Comparison of ENCODE assay signal across 9 cellular contexts in the genomic region with DNA sequence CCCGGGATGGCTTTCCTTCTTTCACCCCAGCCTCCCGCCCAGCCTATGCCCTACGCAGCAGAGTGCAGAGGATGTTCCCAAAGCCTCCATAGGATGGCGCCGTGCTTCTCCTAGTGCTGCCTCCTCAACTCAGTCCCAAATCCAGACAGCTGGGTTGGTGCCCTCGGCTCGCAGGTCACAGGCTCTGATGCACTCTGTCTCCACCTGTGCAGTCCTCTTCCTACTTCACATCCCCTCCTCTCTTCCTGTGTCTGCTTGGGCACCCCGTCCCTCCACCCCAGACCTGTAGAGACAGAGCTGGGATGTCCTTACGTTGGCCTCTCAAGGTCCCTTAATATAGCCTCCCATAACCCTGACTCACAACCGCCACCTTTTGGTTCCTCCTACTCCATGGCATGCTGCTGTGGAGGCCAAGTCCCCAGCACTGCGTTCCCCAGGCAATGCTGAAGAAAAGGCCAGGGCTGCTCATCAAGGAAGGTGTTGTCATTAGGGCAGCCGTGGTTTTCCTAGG.
DNase-seq lines count a peak whose midpoint lies in the region; ATAC-seq and TF ChIP-seq lines count a peak whose summit lies in the region.
"Had no signal": no experiment of that assay in that cellular context is flagged by ENCODE, and none has a peak within 500 bp of the region (broad histone marks: within the 10 kb centered on the region; RNA-seq: fewer than 3 reads in every experiment).

No MANE protein-coding gene starts in this region.

- peak; percentile 89 to 92 for TF ChIP-seq RAD21 in liver (IDR thresholded peaks at IDR 0.05)
- TF ChIP-seq RAD21 in SK-N-SH (IDR thresholded peaks at IDR 0.05; ENCODE audit: low read length): no peak

- CTCF ChIA-PET in SK-N-SH (lab: Yijun Ruan, JAX): interaction anchor here (0.6 to 1.0 kb wide), 2 partner anchors 316 to 593 kb away, joined by 3 read pairs; no protein-coding TSS in a partner anchor

- H3K27me3 ChIP-seq in liver (ENCODE audit: control insufficient read depth in 4 of 4, insufficient read depth in 4 of 4, low read length in 3 of 4) (no peaks in the 10 kb centered on the region), upper lobe of right lung (no peaks in the 10 kb centered on the region), SK-N-SH (ENCODE audit: insufficient read depth) (no peaks in the 10 kb centered on the region), dorsolateral prefrontal cortex (peaks cover 0 to 4% (median 0%) of the 10 kb centered on the region in 45 donors)
- H3K27me3 ChIP-seq: SJCRH30 had no signal

- TF ChIP-seq EP300 in SK-N-SH (IDR thresholded peaks at IDR 0.05; ENCODE audit: borderline replicate concordance in 1 of 2, low read depth in 1 of 2, low read length in 1 of 2): no peak

- H3K27ac Mint-ChIP-seq in activated naive CD4-positive, alpha-beta T cell treated with anti-CD3 and anti-CD28 coated beads, Interleukin-2, amount 50 U/mL, for 72 hours: no peak overlapping the region

- H3K36me3 ChIP-seq in liver (ENCODE audit: control insufficient read depth in 4 of 4, insufficient read depth in 3 of 4, low read depth in 1 of 4, low read length in 3 of 4): no peaks in the 10 kb centered on the region
- H3K36me3 ChIP-seq in upper lobe of right lung: no peaks in the 10 kb centered on the region
- H3K36me3 ChIP-seq in SK-N-SH (replicated peaks in 1 of 2; ENCODE audit: control insufficient read depth in 1 of 2, insufficient read depth in 2 of 2, low read length in 1 of 2): no peaks in the 10 kb centered on the region
- H3K36me3 ChIP-seq: SJCRH30 had no signal

- POLR2A ChIA-PET in SK-N-SH (lab: Yijun Ruan, JAX): no interaction called here

- no peaks in the 10 kb centered on the region for H3K36me3 Mint-ChIP-seq in activated naive CD4-positive, alpha-beta T cell treated with anti-CD3 and anti-CD28 coated beads, Interleukin-2, amount 50 U/mL, for 72 hours

- H3F3A ChIP-seq in SK-N-SH (replicated peaks; ENCODE audit: insufficient read depth): no peaks in the 10 kb centered on the region

- ATAC-seq in activated naive CD4-positive, alpha-beta T cell treated with anti-CD3 and anti-CD28 coated beads, Interleukin-2, amount 50 U/mL, for 72 hours: peak; percentile 64 to 73
- peak; percentile 87 for ATAC-seq in upper lobe of right lung

- H2AFZ ChIP-seq in SK-N-SH (ENCODE audit: low read depth): no peak overlapping the region

- H3K27ac ChIP-seq in liver (ENCODE audit: low read depth in 1 of 2, low read length in 2 of 2) (no peak overlapping the region), upper lobe of right lung (no peak overlapping the region), SK-N-SH (ENCODE audit: low read depth in 2 of 2, low read length in 1 of 2) (no peak overlapping the region), dorsolateral prefrontal cortex (no peak overlapping the region)
- H3K27ac ChIP-seq: SJCRH30 had no signal

- intact Hi-C loops in upper lobe of right lung (cut with DNase I): no loop called here
- intact Hi-C loops in dorsolateral prefrontal cortex (cut with DNase I): loop anchor here (5.0 kb wide), 1 partner anchor 317 kb away; no protein-coding TSS in a partner anchor

- no peak overlapping the region for H3K4me2 ChIP-seq in SK-N-SH

- no peaks in the 10 kb centered on the region for H4K20me1 ChIP-seq in SK-N-SH (ENCODE audit: insufficient read depth)

- no peaks in the 10 kb centered on the region for H3K79me2 ChIP-seq in SK-N-SH (ENCODE audit: insufficient read depth)

- H3K4me1 ChIP-seq in liver (ENCODE audit: control insufficient read depth in 4 of 4, insufficient read depth in 4 of 4, low read length in 3 of 4): peaks cover 3 to 12% (median 9%) of the 10 kb centered on the region in 4 donors
- peaks cover 6% of the 10 kb centered on the region for H3K4me1 ChIP-seq in upper lobe of right lung
- H3K4me1 ChIP-seq in SK-N-SH (ENCODE audit: control insufficient read depth in 1 of 2, insufficient read depth in 2 of 2, low read depth in 1 of 2, low read length in 1 of 2): peaks cover 0 to 12% of the 10 kb centered on the region in 2 experiments; a peak in 2 of 4 replicates

- TF ChIP-seq CTCF in liver (IDR thresholded peaks at IDR 0.05; ENCODE audit: low read depth, low read length, missing input control) (peak; percentile 55), upper lobe of right lung (IDR thresholded peaks at IDR 0.05) (peak; percentile 32), SK-N-SH (IDR thresholded peaks at IDR 0.05) (no peak), dorsolateral prefrontal cortex (IDR thresholded peaks at IDR 0.05 in 54 of 56, conservative IDR thresholded peaks at IDR 0.05 in 2 of 56; ENCODE audit: low read depth in 1 of 56, partially characterized antibody in 56 of 56) (peak in 21 of 56 donors; percentile 5 to 38 (median 24))

- H3K9ac ChIP-seq in liver (ENCODE audit: low read depth in 1 of 2, low read length in 2 of 2) (no peak overlapping the region), SK-N-SH (no peak overlapping the region)

- WGBS in liver: 59% methylated on average over 12 of the region's 12 CpGs
- WGBS in SK-N-SH (ENCODE audit: low lambda C conversion rate): 50% methylated on average over 12 of the region's 12 CpGs

- H3K9me2 ChIP-seq in SK-N-SH: no peaks in the 10 kb centered on the region

- H3K9me3 Mint-ChIP-seq in activated naive CD4-positive, alpha-beta T cell treated with anti-CD3 and anti-CD28 coated beads, Interleukin-2, amount 50 U/mL, for 72 hours: no peaks in the 10 kb centered on the region

- peak; percentile 46 for DNase-seq in NCI-H748 (lab: John Stamatoyannopoulos, UW; ENCODE audit: unreplicated experiment)
- no peak for DNase-seq in NCI-H748 treated with DMSO at 0.1 percent for 48 hours (lab: John Stamatoyannopoulos, UW)
- DNase-seq in NCI-H1694 (lab: John Stamatoyannopoulos, UW): peak; percentile 12
- DNase-seq in activated naive CD4-positive, alpha-beta T cell treated with anti-CD3 and anti-CD28 coated beads, Interleukin-2, amount 50 U/mL, for 72 hours (ENCODE audit: low spot score in 2 of 2): peak in 1 of 2 donors; percentile 43
- DNase-seq in upper lobe of right lung: no peak
- DNase-seq in SK-N-SH: no peak
- DNase-seq in dorsolateral prefrontal cortex: no peak

- H3K9me3 ChIP-seq in liver (ENCODE audit: control insufficient read depth in 4 of 4, low read length in 3 of 4) (no peaks in the 10 kb centered on the region), upper lobe of right lung (no peaks in the 10 kb centered on the region), SK-N-SH (no peaks in the 10 kb centered on the region)
- H3K9me3 ChIP-seq: SJCRH30 had no signal

- no peak overlapping the region for H3K4me3 ChIP-seq in liver (ENCODE audit: low read depth in 1 of 3, low read length in 3 of 3)
- no peak overlapping the region for H3K4me3 ChIP-seq in upper lobe of right lung
- no peak overlapping the region for H3K4me3 ChIP-seq in SK-N-SH (ENCODE audit: low read depth in 2 of 2, low read length in 1 of 2)
- H3K4me3 ChIP-seq in dorsolateral prefrontal cortex: no peak overlapping the region
- H3K4me3 ChIP-seq: SJCRH30 had no signal

TF ChIP-seq in liver, 16 proteins besides CTCF, POLR2A, EP300 and RAD21:
- peak; percentile 52 to 83 for TF ChIP-seq RXRA (IDR thresholded peaks at IDR 0.05)
- peak in 1 of 2 donors; percentile 26 for TF ChIP-seq HNF4A (conservative IDR thresholded peaks at IDR 0.05)
- TF ChIP-seq FOXA1 (IDR thresholded peaks at IDR 0.05): no peak
- no peak for TF ChIP-seq JUND (IDR thresholded peaks at IDR 0.05)
TF ChIP-seq in liver: peak in this region for 2.

TF ChIP-seq in SK-N-SH, 30 proteins besides CTCF, POLR2A, EP300 and RAD21 (continues in another document):
- TF ChIP-seq IRF3 (IDR thresholded peaks at IDR 0.05; ENCODE audit: low read depth, low read length) (no peak), MXI1 (IDR thresholded peaks at IDR 0.05; ENCODE audit: low read depth, low read length) (no peak), FOXJ3 (CRISPR knock-in tag; IDR thresholded peaks at IDR 0.05) (no peak), FOSL2 (IDR thresholded peaks at IDR 0.05; ENCODE audit: borderline replicate concordance, low read depth) (no peak), TCF12 (IDR thresholded peaks at IDR 0.05) (no peak), YY1 (IDR thresholded peaks at IDR 0.05; ENCODE audit: low read depth) (no peak), SMC3 (IDR thresholded peaks at IDR 0.05; ENCODE audit: low read depth, low read length) (no peak), RCOR1 (IDR thresholded peaks at IDR 0.05; ENCODE audit: low read length) (no peak)
- TF ChIP-seq, protein P1, sequence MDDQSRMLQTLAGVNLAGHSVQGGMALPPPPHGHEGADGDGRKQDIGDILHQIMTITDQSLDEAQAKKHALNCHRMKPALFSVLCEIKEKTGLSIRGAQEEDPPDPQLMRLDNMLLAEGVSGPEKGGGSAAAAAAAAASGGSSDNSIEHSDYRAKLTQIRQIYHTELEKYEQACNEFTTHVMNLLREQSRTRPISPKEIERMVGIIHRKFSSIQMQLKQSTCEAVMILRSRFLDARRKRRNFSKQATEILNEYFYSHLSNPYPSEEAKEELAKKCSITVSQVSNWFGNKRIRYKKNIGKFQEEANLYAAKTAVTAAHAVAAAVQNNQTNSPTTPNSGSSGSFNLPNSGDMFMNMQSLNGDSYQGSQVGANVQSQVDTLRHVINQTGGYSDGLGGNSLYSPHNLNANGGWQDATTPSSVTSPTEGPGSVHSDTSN (IDR thresholded peaks at IDR 0.05): no peak

Comparison
In these comparisons a context has a peak if more than half of its experiments do, and no peak if none do; other contexts are left out.
1. DNase-seq: peak in NCI-H748 (single experiment) and NCI-H1694 (single experiment); none in NCI-H748 treated with DMSO at 0.1 percent for 48 hours (single experiment), upper lobe of right lung (single experiment), SK-N-SH (single experiment) and dorsolateral prefrontal cortex (0 of 10).